19 cellular contexts compared by ENCODE assay signal in the genomic region with DNA sequence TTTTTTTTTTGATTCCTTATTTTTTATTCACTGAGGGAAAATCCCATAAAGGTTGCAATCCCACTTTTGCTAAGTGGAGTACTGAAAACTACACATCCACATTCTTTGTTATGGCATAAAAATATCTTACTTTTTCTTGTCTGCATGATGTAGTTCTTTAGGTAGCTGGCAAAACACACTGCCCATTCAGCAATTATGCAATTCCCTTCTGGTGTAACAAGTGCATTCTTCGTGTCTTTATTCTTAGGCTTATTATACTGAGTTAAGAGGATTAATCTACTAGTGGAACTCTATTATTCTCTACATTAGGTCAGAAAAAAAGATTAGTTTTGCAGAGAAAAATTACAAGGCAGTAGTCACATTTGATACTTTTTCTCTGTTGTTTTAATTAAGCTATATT.
A peak's percentile ranks its signal among the peaks of the same experiment; 100 is the strongest.
DNase-seq lines count a peak whose midpoint lies in the region; ATAC-seq and TF ChIP-seq lines count a peak whose summit lies in the region.
"Had no signal": no experiment of that assay in that cellular context is flagged by ENCODE, and none has a peak within 500 bp of the region (broad histone marks: within the 10 kb centered on the region; RNA-seq: fewer than 3 reads in every experiment).

No MANE protein-coding gene starts in this region.

- H3K4me2 ChIP-seq in SU-DHL-6 (ENCODE audit: low read depth, low read length, poor library complexity, severe bottlenecking) (no peak overlapping the region), neuronal stem cell (ENCODE audit: insufficient read depth, low read length, poor library complexity, severe bottlenecking) (no peak overlapping the region)
- H3K4me2 ChIP-seq: A549, BLaER1 had no signal

- TF ChIP-seq CTCF in SU-DHL-6 (IDR thresholded peaks at IDR 0.05; ENCODE audit: insufficient read depth, low read length, poor library complexity, severe bottlenecking): no peak

- no peaks in the 10 kb centered on the region for H3K27me3 ChIP-seq in SU-DHL-6 (ENCODE audit: low read length)
- no peaks in the 10 kb centered on the region for H3K27me3 ChIP-seq in neuronal stem cell (ENCODE audit: control insufficient read depth in 3 of 3, insufficient read depth in 3 of 3, low read depth in 1 of 3, low read length in 3 of 3)
- H3K27me3 ChIP-seq: BLaER1 had no signal

- no peaks in the 10 kb centered on the region for H3K36me3 ChIP-seq in SU-DHL-6 (ENCODE audit: low read length)
- no peaks in the 10 kb centered on the region for H3K36me3 ChIP-seq in neuronal stem cell (replicated peaks in 1 of 2; ENCODE audit: control insufficient read depth in 2 of 2, insufficient read depth in 2 of 2, low read length in 2 of 2)
- H3K36me3 ChIP-seq: BLaER1 had no signal

- H3K18ac ChIP-seq in neuronal stem cell (ENCODE audit: low read length): no peak overlapping the region

- WGBS in neuronal stem cell (ENCODE audit: extremely low coverage in 2 of 2, insufficient read length in 2 of 2, insufficient replicate concordance in 1 of 2), 2 donors: no CpG with 5 or more reads among the region's 1 CpG

- no peak overlapping the region for H4K91ac ChIP-seq in neuronal stem cell (ENCODE audit: low read depth, low read length, poor library complexity)

- DNase-seq in SIG-M5 treated with dmso at 0.1 percent for 504 hours (lab: John Stamatoyannopoulos, UW; ENCODE audit: unreplicated experiment): peak; percentile 5
- DNase-seq in SIG-M5 (lab: John Stamatoyannopoulos, UW): no peak
- peak; percentile 18 for DNase-seq in neuronal stem cell (ENCODE audit: low spot score)
- DNase-seq in epidermal melanocyte (ENCODE audit: insufficient read length, low spot score): no peak
- no peak for DNase-seq in nucleus accumbens (lab: John Stamatoyannopoulos, UW)
- DNase-seq: CD4-positive, alpha-beta memory T cell; DMS 273 treated with DMSO at 0.1 percent for 48 hours; DMS53; DND-41; EL; GOT3; H7 had no signal

- H3K9ac ChIP-seq in SU-DHL-6 (ENCODE audit: low read length): no peak overlapping the region
- no peak overlapping the region for H3K9ac ChIP-seq in neuronal stem cell (ENCODE audit: low read depth, low read length, poor library complexity)
- H3K9ac ChIP-seq: BLaER1 had no signal

- H3K23ac ChIP-seq in neuronal stem cell (ENCODE audit: low read depth, low read length, poor library complexity): no peak overlapping the region

- H3K27ac ChIP-seq in SU-DHL-6 (ENCODE audit: low read depth, low read length) (no peak overlapping the region), neuronal stem cell (replicated peaks; ENCODE audit: low read length) (no peak overlapping the region)
- H3K27ac ChIP-seq: 22Rv1, A549, BLaER1 had no signal

- no peak overlapping the region for H2BK120ac ChIP-seq in neuronal stem cell (ENCODE audit: low read depth, low read length)

- no peaks in the 10 kb centered on the region for H3F3A ChIP-seq in SU-DHL-6 (ENCODE audit: insufficient read depth)

- no peak for ATAC-seq in HG02870 (IDR thresholded peaks at IDR 0.05; ENCODE audit: unreplicated experiment)
- ATAC-seq: A549, GM12878, HepG2 had no signal

- no peak overlapping the region for H3K4me3 ChIP-seq in SU-DHL-6 (ENCODE audit: insufficient read depth, low read length, poor library complexity, severe bottlenecking)
- no peak overlapping the region for H3K4me3 ChIP-seq in neuronal stem cell (ENCODE audit: low read length in 2 of 2)
- H3K4me3 ChIP-seq: A549, BLaER1, GM12878 had no signal

- no peaks in the 10 kb centered on the region for H3K4me1 ChIP-seq in neuronal stem cell (ENCODE audit: control insufficient read depth in 2 of 2, insufficient read depth in 1 of 2, low read depth in 1 of 2, low read length in 2 of 2)
- H3K4me1 ChIP-seq: A549, BLaER1 had no signal

- no peak overlapping the region for H3K4ac ChIP-seq in neuronal stem cell (ENCODE audit: low read length)

- no peak overlapping the region for H2BK12ac ChIP-seq in neuronal stem cell (ENCODE audit: low read length)

- no peak overlapping the region for H4K8ac ChIP-seq in neuronal stem cell (ENCODE audit: low read depth, low read length)

- peak overlapping the region; percentile 28 for H2AFZ ChIP-seq in SU-DHL-6 (ENCODE audit: low read depth, low read length, severe bottlenecking)
- H2AFZ ChIP-seq in neuronal stem cell (ENCODE audit: low read length): no peak overlapping the region

- no peak overlapping the region for H3K14ac ChIP-seq in neuronal stem cell (ENCODE audit: low read length)

- no peak overlapping the region for H2AK5ac ChIP-seq in neuronal stem cell (ENCODE audit: low read depth, low read length)

- H2BK5ac ChIP-seq in neuronal stem cell (ENCODE audit: low read length): no peak overlapping the region

- no peaks in the 10 kb centered on the region for H3K79me1 ChIP-seq in neuronal stem cell (ENCODE audit: low read depth, low read length)

- H4K20me1 ChIP-seq in SU-DHL-6 (ENCODE audit: low read depth, low read length): no peaks in the 10 kb centered on the region
- H4K20me1 ChIP-seq: BLaER1 had no signal

- no peaks in the 10 kb centered on the region; the same call in 1 of the 2 replicates for H3K9me3 ChIP-seq in SU-DHL-6 (ENCODE audit: insufficient read depth, low read length)
- H3K9me3 ChIP-seq in neuronal stem cell (replicated peaks in 1 of 2; ENCODE audit: control insufficient read depth in 2 of 2, insufficient read depth in 1 of 2, low read depth in 1 of 2, low read length in 2 of 2): no peaks in the 10 kb centered on the region
- H3K9me3 ChIP-seq: A549, BLaER1 had no signal

- no peak overlapping the region for H2BK15ac ChIP-seq in neuronal stem cell (ENCODE audit: low read length)

- no peaks in the 10 kb centered on the region for H3K9me2 ChIP-seq in SU-DHL-6 (replicated peaks; ENCODE audit: insufficient read depth, low read length)

- no peaks in the 10 kb centered on the region for H3K79me2 ChIP-seq in SU-DHL-6 (ENCODE audit: insufficient read depth, low read length)

Comparison
In these comparisons a context has a peak if more than half of its experiments do, and no peak if none do; other contexts are left out.
1. DNase-seq: peak in SIG-M5 treated with dmso at 0.1 percent for 504 hours (single experiment) and neuronal stem cell (single experiment); none in SIG-M5 (single experiment), epidermal melanocyte (single experiment) and nucleus accumbens (0 of 56).